Comparison of ENCODE assay signal across 13 cellular contexts in genomic region chr6:151409260-151409659, GRCh38. TPM values are rescaled to one million over a fixed set of nuclear protein-coding genes. Genes with fewer than 3 reads are reported as not detected.
DNase-seq lines count a peak whose midpoint lies in the region; ATAC-seq and FAIRE-seq lines count a peak whose summit lies in the region.
"Had no signal": no experiment of that assay in that cellular context is flagged by ENCODE, and none has a peak within 500 bp of the region (broad histone marks: within the 10 kb centered on the region; RNA-seq: fewer than 3 reads in every experiment).

No MANE protein-coding gene starts in this region.

- H3K27ac Mint-ChIP-seq in naive B cell: peak overlapping the region in 4 of 6 donors; percentile 31 to 72 (median 68)
- H3K27ac Mint-ChIP-seq: activated CD4-positive, alpha-beta memory T cell treated with anti-CD3 and anti-CD28 coated beads, Interleukin-2, amount 10 ng/mL, durations not matched to agents 7 days and 5 days had no signal

- DNase-seq in naive B cell (no peak), GM19239 (ENCODE audit: insufficient read length, low spot score) (no peak), DMS114 treated with DMSO at 0.1 percent for 48 hours (lab: John Stamatoyannopoulos, UW; ENCODE audit: unreplicated experiment) (no peak), NCI-H510A (lab: John Stamatoyannopoulos, UW) (no peak)
- DNase-seq: activated CD4-positive, alpha-beta memory T cell treated with anti-CD3 and anti-CD28 coated beads, Interleukin-2, amount 10 ng/mL, durations not matched to agents 7 days and 5 days; DMS153; mucosa of descending colon; MV-4-11 had no signal

- no peaks in the 10 kb centered on the region for H3K27me3 Mint-ChIP-seq in naive B cell
- H3K27me3 Mint-ChIP-seq: activated CD4-positive, alpha-beta memory T cell treated with anti-CD3 and anti-CD28 coated beads, Interleukin-2, amount 10 ng/mL, durations not matched to agents 7 days and 5 days had no signal

- ATAC-seq in GM18520 (IDR thresholded peaks at IDR 0.05; ENCODE audit: unreplicated experiment) (peak; percentile 55), GM21447 (IDR thresholded peaks at IDR 0.05; ENCODE audit: unreplicated experiment) (peak; percentile 68), HG03108 (IDR thresholded peaks at IDR 0.05; ENCODE audit: unreplicated experiment) (peak; percentile 64), naive B cell (ENCODE audit: low read depth in 2 of 2) (no peak)
- ATAC-seq in activated CD4-positive, CD25-positive, alpha-beta regulatory T cell treated with anti-CD3 and anti-CD28 coated beads, Interleukin-2, amount 50 U/mL, for 24 hours: no peak
- ATAC-seq: mucosa of descending colon had no signal

- FAIRE-seq in GM19239 (lab: Jason Lieb, UNC): no peak
- FAIRE-seq: astrocyte had no signal

- H3K9me3 Mint-ChIP-seq in naive B cell: peaks cover 0 to 2% (median 0%) of the 10 kb centered on the region in 7 donors

- H3K4me3 Mint-ChIP-seq in naive B cell: no peak overlapping the region
- H3K4me3 Mint-ChIP-seq: activated CD4-positive, alpha-beta memory T cell treated with anti-CD3 and anti-CD28 coated beads, Interleukin-2, amount 10 ng/mL, durations not matched to agents 7 days and 5 days had no signal

- H3K4me1 Mint-ChIP-seq in naive B cell: peaks cover 15 to 26% (median 23%) of the 10 kb centered on the region in 3 donors

- peaks cover 3 to 16% of the 10 kb centered on the region in 2 donors for H3K36me3 Mint-ChIP-seq in naive B cell

RNA-seq across cellular contexts. Expression of gene ZBTB2, which starts 17.9 kb away (rescaled TPM):
- polyA plus RNA-seq in naive B cell (ENCODE audit: low read depth in 6 of 6): 10 to 100 TPM; 11.6 to 22.7 (median 14.5) TPM

RNA-seq across cellular contexts. Expression of gene RMND1, which starts 42.7 kb away (rescaled TPM):
- polyA plus RNA-seq in naive B cell (ENCODE audit: low read depth in 6 of 6): 10 to 100 TPM in 3 of 6 donors, 1 to 10 TPM in 3; 2.7 to 13.8 (median 9.8) TPM

Comparison
In these comparisons a context has a peak if more than half of its experiments do, and no peak if none do; other contexts are left out.
1. ATAC-seq: peak in GM18520 (single experiment), GM21447 (single experiment) and HG03108 (single experiment); none in naive B cell (0 of 2) and activated CD4-positive, CD25-positive, alpha-beta regulatory T cell treated with anti-CD3 and anti-CD28 coated beads, Interleukin-2, amount 50 U/mL, for 24 hours (0 of 2).